1 cellular context compared by ENCODE assay signal in the genomic region with DNA sequence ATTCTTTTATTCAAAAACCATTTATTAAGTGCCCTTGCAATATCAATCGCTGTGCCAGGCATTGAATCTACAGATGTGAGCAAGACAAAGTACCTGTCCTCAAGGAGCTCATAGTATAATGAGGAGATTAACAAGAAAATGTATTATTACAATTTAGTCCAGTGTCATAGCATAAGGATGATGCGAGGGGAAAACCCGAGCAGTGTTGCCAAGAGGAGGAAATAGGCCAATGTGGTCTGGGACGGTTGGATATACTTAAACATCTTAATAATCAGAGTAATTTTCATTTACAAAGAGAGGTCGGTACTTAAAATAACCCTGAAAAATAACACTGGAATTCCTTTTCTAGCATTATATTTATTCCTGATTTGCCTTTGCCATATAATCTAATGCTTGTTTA.
TF ChIP-seq lines count a peak whose summit lies in the region.

No MANE protein-coding gene starts in this region.

TF ChIP-seq in GM12878, 131 proteins besides CTCF, POLR2A, EP300 and RAD21:
- TF ChIP-seq SUZ12 (IDR thresholded peaks at IDR 0.05; ENCODE audit: unreplicated experiment) (no peak), ATF7 (IDR thresholded peaks at IDR 0.05; ENCODE audit: low read depth) (no peak), ZBTB40 (IDR thresholded peaks at IDR 0.05; ENCODE audit: borderline replicate concordance) (no peak), FOXM1 (IDR thresholded peaks at IDR 0.05; ENCODE audit: low read depth, low read length) (no peak), HDGF (IDR thresholded peaks at IDR 0.05) (no peak), IKZF2 (IDR thresholded peaks at IDR 0.05) (no peak), ZNF592 (IDR thresholded peaks at IDR 0.05) (no peak), RFX5 (IDR thresholded peaks at IDR 0.05; ENCODE audit: low read depth, low read length) (no peak), SIX5 (IDR thresholded peaks at IDR 0.05; ENCODE audit: low read depth, low read length, severe bottlenecking) (no peak)
- TF ChIP-seq, protein P1, sequence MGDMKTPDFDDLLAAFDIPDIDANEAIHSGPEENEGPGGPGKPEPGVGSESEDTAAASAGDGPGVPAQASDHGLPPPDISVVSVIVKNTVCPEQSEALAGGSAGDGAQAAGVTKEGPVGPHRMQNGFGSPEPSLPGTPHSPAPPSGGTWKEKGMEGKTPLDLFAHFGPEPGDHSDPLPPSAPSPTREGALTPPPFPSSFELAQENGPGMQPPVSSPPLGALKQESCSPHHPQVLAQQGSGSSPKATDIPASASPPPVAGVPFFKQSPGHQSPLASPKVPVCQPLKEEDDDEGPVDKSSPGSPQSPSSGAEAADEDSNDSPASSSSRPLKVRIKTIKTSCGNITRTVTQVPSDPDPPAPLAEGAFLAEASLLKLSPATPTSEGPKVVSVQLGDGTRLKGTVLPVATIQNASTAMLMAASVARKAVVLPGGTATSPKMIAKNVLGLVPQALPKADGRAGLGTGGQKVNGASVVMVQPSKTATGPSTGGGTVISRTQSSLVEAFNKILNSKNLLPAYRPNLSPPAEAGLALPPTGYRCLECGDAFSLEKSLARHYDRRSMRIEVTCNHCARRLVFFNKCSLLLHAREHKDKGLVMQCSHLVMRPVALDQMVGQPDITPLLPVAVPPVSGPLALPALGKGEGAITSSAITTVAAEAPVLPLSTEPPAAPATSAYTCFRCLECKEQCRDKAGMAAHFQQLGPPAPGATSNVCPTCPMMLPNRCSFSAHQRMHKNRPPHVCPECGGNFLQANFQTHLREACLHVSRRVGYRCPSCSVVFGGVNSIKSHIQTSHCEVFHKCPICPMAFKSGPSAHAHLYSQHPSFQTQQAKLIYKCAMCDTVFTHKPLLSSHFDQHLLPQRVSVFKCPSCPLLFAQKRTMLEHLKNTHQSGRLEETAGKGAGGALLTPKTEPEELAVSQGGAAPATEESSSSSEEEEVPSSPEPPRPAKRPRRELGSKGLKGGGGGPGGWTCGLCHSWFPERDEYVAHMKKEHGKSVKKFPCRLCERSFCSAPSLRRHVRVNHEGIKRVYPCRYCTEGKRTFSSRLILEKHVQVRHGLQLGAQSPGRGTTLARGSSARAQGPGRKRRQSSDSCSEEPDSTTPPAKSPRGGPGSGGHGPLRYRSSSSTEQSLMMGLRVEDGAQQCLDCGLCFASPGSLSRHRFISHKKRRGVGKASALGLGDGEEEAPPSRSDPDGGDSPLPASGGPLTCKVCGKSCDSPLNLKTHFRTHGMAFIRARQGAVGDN (IDR thresholded peaks at IDR 0.05), result no peak
- TF ChIP-seq, protein P2, sequence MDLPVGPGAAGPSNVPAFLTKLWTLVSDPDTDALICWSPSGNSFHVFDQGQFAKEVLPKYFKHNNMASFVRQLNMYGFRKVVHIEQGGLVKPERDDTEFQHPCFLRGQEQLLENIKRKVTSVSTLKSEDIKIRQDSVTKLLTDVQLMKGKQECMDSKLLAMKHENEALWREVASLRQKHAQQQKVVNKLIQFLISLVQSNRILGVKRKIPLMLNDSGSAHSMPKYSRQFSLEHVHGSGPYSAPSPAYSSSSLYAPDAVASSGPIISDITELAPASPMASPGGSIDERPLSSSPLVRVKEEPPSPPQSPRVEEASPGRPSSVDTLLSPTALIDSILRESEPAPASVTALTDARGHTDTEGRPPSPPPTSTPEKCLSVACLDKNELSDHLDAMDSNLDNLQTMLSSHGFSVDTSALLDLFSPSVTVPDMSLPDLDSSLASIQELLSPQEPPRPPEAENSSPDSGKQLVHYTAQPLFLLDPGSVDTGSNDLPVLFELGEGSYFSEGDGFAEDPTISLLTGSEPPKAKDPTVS (IDR thresholded peaks at IDR 0.05; ENCODE audit: low read depth, low read length), result no peak
- TF ChIP-seq, protein P3, sequence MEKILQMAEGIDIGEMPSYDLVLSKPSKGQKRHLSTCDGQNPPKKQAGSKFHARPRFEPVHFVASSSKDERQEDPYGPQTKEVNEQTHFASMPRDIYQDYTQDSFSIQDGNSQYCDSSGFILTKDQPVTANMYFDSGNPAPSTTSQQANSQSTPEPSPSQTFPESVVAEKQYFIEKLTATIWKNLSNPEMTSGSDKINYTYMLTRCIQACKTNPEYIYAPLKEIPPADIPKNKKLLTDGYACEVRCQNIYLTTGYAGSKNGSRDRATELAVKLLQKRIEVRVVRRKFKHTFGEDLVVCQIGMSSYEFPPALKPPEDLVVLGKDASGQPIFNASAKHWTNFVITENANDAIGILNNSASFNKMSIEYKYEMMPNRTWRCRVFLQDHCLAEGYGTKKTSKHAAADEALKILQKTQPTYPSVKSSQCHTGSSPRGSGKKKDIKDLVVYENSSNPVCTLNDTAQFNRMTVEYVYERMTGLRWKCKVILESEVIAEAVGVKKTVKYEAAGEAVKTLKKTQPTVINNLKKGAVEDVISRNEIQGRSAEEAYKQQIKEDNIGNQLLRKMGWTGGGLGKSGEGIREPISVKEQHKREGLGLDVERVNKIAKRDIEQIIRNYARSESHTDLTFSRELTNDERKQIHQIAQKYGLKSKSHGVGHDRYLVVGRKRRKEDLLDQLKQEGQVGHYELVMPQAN (conservative IDR thresholded peaks at IDR 0.05), result no peak
